In genomic region chr12:10718279-10718821, GRCh38 we compare ENCODE assay signal across 9 cellular contexts. TPM values are rescaled to one million over a fixed set of nuclear protein-coding genes. Genes with fewer than 3 reads are reported as not detected.
DNase-seq lines count a peak whose midpoint lies in the region; ATAC-seq and TF ChIP-seq lines count a peak whose summit lies in the region.
"Had no signal": no experiment of that assay in that cellular context is flagged by ENCODE, and none has a peak within 500 bp of the region (broad histone marks: within the 10 kb centered on the region; RNA-seq: fewer than 3 reads in every experiment).

No MANE protein-coding gene starts in this region.

- H3K4me3 ChIP-seq in iPS-20b (ENCODE audit: low read length) (peak overlapping the region; percentile 12; the same call in 1 of the 2 replicates), subcutaneous abdominal adipose tissue (ENCODE audit: low read depth in 1 of 5, low read length in 5 of 5) (peak overlapping the region in 1 of 5 donors; percentile 7), body of pancreas (no peak overlapping the region)

- no peak for TF ChIP-seq CTCF in body of pancreas (IDR thresholded peaks at IDR 0.05)

- no peaks in the 10 kb centered on the region for H3K9me3 ChIP-seq in iPS-20b (ENCODE audit: insufficient read depth, low read depth, low read length)
- peaks cover 0 to 2% (median 0%) of the 10 kb centered on the region in 5 donors for H3K9me3 ChIP-seq in subcutaneous abdominal adipose tissue (ENCODE audit: control insufficient read depth in 5 of 5, low read length in 5 of 5)
- no peaks in the 10 kb centered on the region for H3K9me3 ChIP-seq in body of pancreas
- H3K9me3 ChIP-seq: neutrophil had no signal

- ATAC-seq in body of pancreas: no peak

- TF ChIP-seq POLR2A in body of pancreas (IDR thresholded peaks at IDR 0.05): no peak

- WGBS in body of pancreas, 2 donors: 36 to 42% methylated on average over 4 of the region's 4 CpGs

- intact Hi-C loops in body of pancreas (cut with DNase I): no loop called here

- H3K4me1 ChIP-seq in iPS-20b (ENCODE audit: insufficient read depth, low read length): peaks cover 41% of the 10 kb centered on the region
- H3K4me1 ChIP-seq in subcutaneous abdominal adipose tissue (ENCODE audit: control insufficient read depth in 5 of 5, insufficient read depth in 5 of 5, low read length in 5 of 5): peaks cover 7 to 55% (median 47%) of the 10 kb centered on the region in 5 donors
- peaks cover 61% of the 10 kb centered on the region for H3K4me1 ChIP-seq in body of pancreas

- DNase-seq in HK-2 (ENCODE audit: unreplicated experiment): peak; percentile 4
- DNase-seq in amniotic stem cell (lab: John Stamatoyannopoulos, UW): peak; percentile 12
- no peak for DNase-seq in HuH-7.5 (ENCODE audit: low spot score)
- no peak for DNase-seq in NCI-H345 (lab: John Stamatoyannopoulos, UW)
- DNase-seq in body of pancreas: no peak
- DNase-seq in activated T-cell treated with anti-CD3 and anti-CD28 coated beads, Interleukin-2, amount 50 U/mL, for 1 hour: no peak

- H3K36me3 ChIP-seq in iPS-20b (ENCODE audit: insufficient read depth, low read depth, low read length) (peaks cover 47% of the 10 kb centered on the region), subcutaneous abdominal adipose tissue (ENCODE audit: control insufficient read depth in 5 of 5, insufficient read depth in 5 of 5, low read length in 5 of 5) (peaks cover 19 to 28% (median 25%) of the 10 kb centered on the region in 5 donors), body of pancreas (replicated peaks in 1 of 2; ENCODE audit: insufficient read depth in 1 of 2, low read depth in 2 of 2) (peaks cover 0 to 16% of the 10 kb centered on the region in 2 donors)
- H3K36me3 ChIP-seq: neutrophil had no signal

- H3K27me3 ChIP-seq in iPS-20b (ENCODE audit: insufficient read depth, low read length): no peaks in the 10 kb centered on the region
- peaks cover 0 to 4% (median 0%) of the 10 kb centered on the region in 5 donors for H3K27me3 ChIP-seq in subcutaneous abdominal adipose tissue (ENCODE audit: control insufficient read depth in 5 of 5, insufficient read depth in 4 of 5, low read length in 5 of 5)
- H3K27me3 ChIP-seq in body of pancreas: no peaks in the 10 kb centered on the region

- H3K9ac ChIP-seq in iPS-20b (ENCODE audit: low read depth, low read length) (peak overlapping the region; percentile 22; the same call in 1 of the 2 replicates), subcutaneous abdominal adipose tissue (ENCODE audit: low read length in 5 of 5) (peak overlapping the region in 2 of 5 donors; percentile 9 to 21)

- H3K27ac ChIP-seq in iPS-20b (ENCODE audit: low read length) (no peak overlapping the region), subcutaneous abdominal adipose tissue (ENCODE audit: low read depth, low read length) (peak overlapping the region; percentile 61), body of pancreas (peak overlapping the region in 1 of 4 donors; percentile 14)
- H3K27ac ChIP-seq: neutrophil had no signal

RNA-seq across cellular contexts. Expression of gene YBX3, which starts 4.8 kb away (rescaled TPM):
- 100 to 1,000 TPM; 293 to 403 TPM for total RNA-seq in body of pancreas

RNA-seq across cellular contexts. Expression of gene STYK1, which starts 44.5 kb away (rescaled TPM):
- total RNA-seq in body of pancreas: under 1 TPM in 1 of 2 donors, not detected in 1; 0.26 TPM

Comparison
In these comparisons a context has a peak if more than half of its experiments do, and no peak if none do; other contexts are left out.
1. DNase-seq: peak in HK-2 (single experiment) and amniotic stem cell (single experiment); none in HuH-7.5 (single experiment), NCI-H345 (single experiment), body of pancreas (0 of 4) and activated T-cell treated with anti-CD3 and anti-CD28 coated beads, Interleukin-2, amount 50 U/mL, for 1 hour (single experiment).